ENCODE assay signal across 30 cellular contexts in the genomic region with DNA sequence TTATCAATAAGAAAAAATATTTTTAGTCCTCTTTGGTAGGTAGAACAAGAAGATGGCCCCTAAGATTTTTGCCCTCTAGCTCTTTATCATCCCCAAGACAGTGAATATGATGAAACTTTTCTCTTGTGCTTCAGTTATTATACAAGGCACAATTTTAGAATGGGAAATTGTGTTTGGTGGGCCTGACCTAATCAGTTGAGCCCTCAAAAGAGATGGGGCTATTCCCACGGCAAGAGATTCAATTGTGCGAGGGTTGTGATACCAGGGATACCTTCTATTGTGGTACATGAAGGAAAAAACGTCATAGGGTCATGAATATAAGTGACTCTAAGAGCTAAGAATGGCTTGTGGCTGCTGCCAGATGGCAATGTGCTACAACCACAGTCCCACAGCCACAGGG.
"Had no signal": no experiment of that assay in that cellular context is flagged by ENCODE, and none has a peak within 500 bp of the region (broad histone marks: within the 10 kb centered on the region; RNA-seq: fewer than 3 reads in every experiment).

No MANE protein-coding gene starts in this region.

- H2AFZ ChIP-seq: hepatocyte had no signal

- H3K27ac Mint-ChIP-seq: dendritic cell treated with granulocyte-macrophage colony-stimulating factor and Interleukin-4, amounts not matched to agents 40 ng/mL and 50 ng/mL, for 4 days; effector memory CD8-positive, alpha-beta T cell; endodermal cell had no signal

- H3K4me3 Mint-ChIP-seq: dendritic cell treated with granulocyte-macrophage colony-stimulating factor and Interleukin-4, amounts not matched to agents 40 ng/mL and 50 ng/mL, for 4 days; effector memory CD8-positive, alpha-beta T cell; endodermal cell had no signal

- H3K9me3 Mint-ChIP-seq: effector memory CD8-positive, alpha-beta T cell; endodermal cell had no signal

- H3K27me3 ChIP-seq: colonic mucosa, dorsolateral prefrontal cortex, esophagus muscularis mucosa, esophagus squamous epithelium, foreskin keratinocyte, gastrocnemius medialis, gastroesophageal sphincter, heart left ventricle, heart right ventricle, hepatocyte had no signal

- H3K27ac ChIP-seq: colonic mucosa, coronary artery, dorsolateral prefrontal cortex, epithelial cell of prostate, esophagus muscularis mucosa, esophagus squamous epithelium, foreskin keratinocyte, gastrocnemius medialis, gastroesophageal sphincter, heart left ventricle, heart right ventricle, hepatocyte had no signal

- H3K4me3 ChIP-seq: colonic mucosa, coronary artery, dorsolateral prefrontal cortex, esophagus muscularis mucosa, esophagus squamous epithelium, gastrocnemius medialis, gastroesophageal sphincter, heart left ventricle, heart right ventricle, hepatocyte had no signal

- ATAC-seq: effector memory CD8-positive, alpha-beta T cell; esophagus mucosa; foreskin keratinocyte; gastrocnemius medialis; gastroesophageal sphincter; heart left ventricle; heart right ventricle had no signal

- FAIRE-seq: colon, endometrium, endothelial cell of umbilical vein, frontal cortex had no signal

- DNase-seq: colonic mucosa; cortex of kidney; dermis blood vessel endothelial cell; dorsolateral prefrontal cortex; effector CD4-positive, alpha-beta T cell; effector CD8-positive, alpha-beta T cell; effector memory CD4-positive, alpha-beta T cell; effector memory CD8-positive, alpha-beta T cell; endodermal cell; erythroblast; esophagus squamous epithelium; foreskin fibroblast; foreskin keratinocyte; foreskin melanocyte; gastrocnemius medialis; glutamatergic neuron; head of caudate nucleus; heart left ventricle; heart right ventricle had no signal

- H3K4me1 ChIP-seq: colonic mucosa, esophagus muscularis mucosa, esophagus squamous epithelium, foreskin keratinocyte, gastrocnemius medialis, gastroesophageal sphincter, heart left ventricle, heart right ventricle had no signal

- H3K36me3 ChIP-seq: colonic mucosa, esophagus muscularis mucosa, esophagus squamous epithelium, gastrocnemius medialis, gastroesophageal sphincter, heart left ventricle, heart right ventricle had no signal

- H3K9me3 ChIP-seq: colonic mucosa, esophagus muscularis mucosa, gastrocnemius medialis, gastroesophageal sphincter had no signal

- H3K4me2 ChIP-seq: hepatocyte had no signal

- H3K79me2 ChIP-seq: hepatocyte had no signal

- H3K27me3 Mint-ChIP-seq: dendritic cell treated with granulocyte-macrophage colony-stimulating factor and Interleukin-4, amounts not matched to agents 40 ng/mL and 50 ng/mL, for 4 days; effector memory CD8-positive, alpha-beta T cell had no signal
